Comparison of ENCODE assay signal across 14 cellular contexts in the genomic region with DNA sequence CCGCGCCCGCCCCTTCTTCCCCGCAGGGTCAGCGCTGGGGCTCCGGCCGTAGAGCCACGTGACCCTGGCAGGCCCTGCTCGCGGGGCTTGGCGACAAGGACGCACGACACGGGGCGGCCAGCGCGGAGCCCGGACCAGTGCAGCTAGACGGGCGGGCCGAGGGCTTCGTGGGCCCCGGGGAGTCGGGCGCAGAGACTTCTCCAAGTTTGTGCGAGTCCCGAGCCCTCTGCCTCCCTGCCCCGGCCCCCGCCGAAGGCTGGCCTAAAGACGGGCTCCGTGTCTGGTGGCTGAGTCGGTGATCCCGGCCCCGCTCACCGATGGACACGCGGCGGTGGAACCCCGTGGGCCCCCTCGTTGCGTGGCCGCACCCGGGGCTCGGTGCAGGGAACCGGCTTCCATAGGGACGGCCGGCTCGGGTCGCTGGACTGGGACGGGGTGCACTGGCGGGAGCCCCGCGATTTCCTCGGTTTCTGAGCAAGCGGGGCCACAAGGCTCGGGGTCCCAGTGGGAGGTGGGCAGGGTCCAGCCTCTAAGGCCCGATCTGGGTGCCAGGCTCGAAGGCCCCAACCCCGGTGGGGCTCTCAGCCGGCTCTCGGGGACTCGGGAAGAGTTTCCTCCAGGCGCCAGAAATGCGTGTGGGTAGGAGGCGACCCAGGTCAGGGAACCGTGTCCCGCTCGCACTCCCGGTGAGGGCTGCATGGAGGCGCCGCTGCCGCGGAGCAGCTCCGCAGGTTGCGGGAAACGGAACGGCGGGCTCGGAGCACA. TPM values are rescaled to one million over a fixed set of nuclear protein-coding genes. Genes with fewer than 3 reads are reported as not detected.
DNase-seq lines count a peak whose midpoint lies in the region; ATAC-seq, FAIRE-seq and TF ChIP-seq lines count a peak whose summit lies in the region.
"Had no signal": no experiment of that assay in that cellular context is flagged by ENCODE, and none has a peak within 500 bp of the region (broad histone marks: within the 10 kb centered on the region; RNA-seq: fewer than 3 reads in every experiment).

No MANE protein-coding gene starts in this region.

- H4K20me1 ChIP-seq in endothelial cell of umbilical vein (replicated peaks; ENCODE audit: control insufficient read depth, extremely low read depth, insufficient read depth, low read length): no peaks in the 10 kb centered on the region

- dilution Hi-C loops in endothelial cell of umbilical vein (cut with MboI; ENCODE audit: extremely low pct_ligation_motif_present, low sequenced_read_pairs): no loop called here

- H3K27ac ChIP-seq in A549 (peak overlapping the region; percentile 42 to 84), endothelial cell of umbilical vein (ENCODE audit: insufficient read depth, low read depth, low read length) (no peak overlapping the region)
- H3K27ac ChIP-seq: C4-2B, WERI-Rb-1 had no signal

- H3K4me1 Mint-ChIP-seq in nephron: peaks cover 12% of the 10 kb centered on the region
- H3K4me1 Mint-ChIP-seq in HFFc6 (ENCODE audit: low read depth): no peaks in the 10 kb centered on the region

- H3K4me1 ChIP-seq in A549 (peaks cover 4% of the 10 kb centered on the region; the same call in 1 of the 3 replicates), endothelial cell of umbilical vein (ENCODE audit: control insufficient read depth, extremely low read depth, insufficient read depth, low read length) (no peaks in the 10 kb centered on the region)

- H3K9me3 ChIP-seq in A549: no peaks in the 10 kb centered on the region
- no peaks in the 10 kb centered on the region for H3K9me3 ChIP-seq in MG63
- H3K9me3 ChIP-seq in endothelial cell of umbilical vein (replicated peaks; ENCODE audit: control insufficient read depth, insufficient read depth, low read length): no peaks in the 10 kb centered on the region

- TF ChIP-seq CTCF in A549 (IDR thresholded peaks at IDR 0.05): no peak
- no peak for TF ChIP-seq CTCF in endothelial cell of umbilical vein (IDR thresholded peaks at IDR 0.05; ENCODE audit: extremely low read depth in 1 of 2, insufficient read depth in 1 of 2, low read depth in 1 of 2, low read length in 2 of 2)
- no peak for TF ChIP-seq CTCF in nephron (IDR thresholded peaks at IDR 0.05; ENCODE audit: unreplicated experiment in 3 of 3)
- TF ChIP-seq CTCF in HFFc6 (IDR thresholded peaks at IDR 0.05): no peak

- TF ChIP-seq EP300 in A549 (IDR thresholded peaks at IDR 0.05): no peak

- H3K4me3 ChIP-seq in A549 (peak overlapping the region; percentile 50), MG63 (peak overlapping the region; percentile 29), endothelial cell of umbilical vein (replicated peaks in 1 of 3; ENCODE audit: insufficient read depth in 1 of 3, low read depth in 1 of 3, low read length in 3 of 3) (no peak overlapping the region)

- H3K9me3 Mint-ChIP-seq in nephron (peaks cover 2% of the 10 kb centered on the region), HFFc6 (no peaks in the 10 kb centered on the region)
- H3K9me3 Mint-ChIP-seq: activated naive CD4-positive, alpha-beta T cell treated with anti-CD3 and anti-CD28 coated beads, Interleukin-2, amount 50 U/mL, for 24 hours had no signal

- WGBS in A549 (ENCODE audit: missing lambda C conversion rate): 34% methylated on average over 14 of the region's 80 CpGs

- POLR2A ChIA-PET in A549 (lab: Yijun Ruan, JAX): no interaction called here
- POLR2A ChIA-PET in endothelial cell of umbilical vein (lab: Charles Lee): no interaction called here

- TF ChIP-seq POLR2A in A549 (IDR thresholded peaks at IDR 0.05; ENCODE audit: low read length): peak; percentile 24
- no peak for TF ChIP-seq POLR2A in endothelial cell of umbilical vein (IDR thresholded peaks at IDR 0.05; ENCODE audit: low read depth, low read length)
- TF ChIP-seq POLR2A in GM12891 (IDR thresholded peaks at IDR 0.05; ENCODE audit: low read depth, low read length): no peak

- DNase-seq in A549 (ENCODE audit: low read depth in 1 of 2, low spot score in 1 of 2) (peak in 1 of 2 experiments; percentile 48), MG63 (peak; percentile 33), endothelial cell of umbilical vein (ENCODE audit: low read depth, low spot score) (no peak), HFFc6 (no peak), GM12891 (ENCODE audit: insufficient read length, low spot score) (no peak)
- DNase-seq: NCI-H526 treated with DMSO at 0.1 percent for 48 hours, WERI-Rb-1 had no signal

- H2AFZ ChIP-seq in endothelial cell of umbilical vein (ENCODE audit: low read depth, low read length): no peak overlapping the region

- no peaks in the 10 kb centered on the region for H3K36me3 Mint-ChIP-seq in nephron (ENCODE audit: low read depth)
- no peaks in the 10 kb centered on the region for H3K36me3 Mint-ChIP-seq in HFFc6 (ENCODE audit: low read depth)
- H3K36me3 Mint-ChIP-seq: activated naive CD4-positive, alpha-beta T cell treated with anti-CD3 and anti-CD28 coated beads, Interleukin-2, amount 50 U/mL, for 24 hours had no signal

- no TSS peak for BruUV-seq in endothelial cell of umbilical vein (replicated peaks; lab: Mats Ljungman, UMichigan)

- ATAC-seq in A549 (peak; percentile 40 to 68), GM21737 (IDR thresholded peaks at IDR 0.05; ENCODE audit: unreplicated experiment) (no peak), HG02610 (IDR thresholded peaks at IDR 0.05; ENCODE audit: unreplicated experiment) (no peak)

- intact Hi-C loops in endothelial cell of umbilical vein (cut with micrococcal nuclease): no loop called here

- FAIRE-seq in A549 (lab: Jason Lieb, UNC) (no peak), endothelial cell of umbilical vein (lab: Jason Lieb, UNC) (no peak), GM12891 (lab: Jason Lieb, UNC) (no peak)

- peak overlapping the region in 2 of 3 experiments; percentile 71 to 74 for H3K4me3 Mint-ChIP-seq in nephron
- no peak overlapping the region for H3K4me3 Mint-ChIP-seq in HFFc6

- CTCF ChIA-PET in A549 (lab: Yijun Ruan, JAX): no interaction called here
- CTCF ChIA-PET in endothelial cell of umbilical vein (lab: Charles Lee): interaction anchor here (1.1 kb wide), 1 partner anchor 141 kb away, joined by 3 read pairs; no protein-coding TSS in a partner anchor

- H3K4me2 ChIP-seq in A549 (peak overlapping the region; percentile 94), endothelial cell of umbilical vein (ENCODE audit: insufficient read depth, low read length) (no peak overlapping the region)

- H3K27me3 ChIP-seq in MG63 (peaks cover 26% of the 10 kb centered on the region), endothelial cell of umbilical vein (ENCODE audit: control insufficient read depth in 2 of 2, insufficient read depth in 2 of 2, low read length in 2 of 2) (peaks cover 35 to 46% of the 10 kb centered on the region in 2 experiments)

- H3K27ac Mint-ChIP-seq in nephron (no peak overlapping the region), HFFc6 (no peak overlapping the region)
- H3K27ac Mint-ChIP-seq: activated naive CD4-positive, alpha-beta T cell treated with anti-CD3 and anti-CD28 coated beads, Interleukin-2, amount 50 U/mL, for 24 hours had no signal

- TF ChIP-seq RAD21 in A549 (conservative IDR thresholded peaks at IDR 0.05 in 1 of 2, IDR thresholded peaks at IDR 0.05 in 1 of 2): no peak

- peaks cover 79% of the 10 kb centered on the region for H3K27me3 Mint-ChIP-seq in nephron (ENCODE audit: low read depth)
- peaks cover 45% of the 10 kb centered on the region for H3K27me3 Mint-ChIP-seq in HFFc6 (ENCODE audit: insufficient read depth)

- no peaks in the 10 kb centered on the region for H3K36me3 ChIP-seq in MG63
- no peaks in the 10 kb centered on the region for H3K36me3 ChIP-seq in endothelial cell of umbilical vein (ENCODE audit: control insufficient read depth in 2 of 2, extremely low read depth in 1 of 2, insufficient read depth in 2 of 2, low read length in 2 of 2)
- H3K36me3 ChIP-seq: WERI-Rb-1 had no signal

- no peaks in the 10 kb centered on the region for H3K79me2 ChIP-seq in endothelial cell of umbilical vein (ENCODE audit: control insufficient read depth, insufficient read depth, low read length)

- no peaks in the 10 kb centered on the region for H3K9me1 ChIP-seq in endothelial cell of umbilical vein (replicated peaks; ENCODE audit: control insufficient read depth, extremely low read depth, insufficient read depth, low read length)

- no peak overlapping the region for H3K9ac ChIP-seq in endothelial cell of umbilical vein (replicated peaks; ENCODE audit: extremely low read depth, insufficient read depth, low read length)

RNA-seq across cellular contexts. Expression of gene GATA5, which starts 0.5 kb away (rescaled TPM):
- polyA plus RNA-seq in A549 (2011; rRNA removed) (0.21 and 0.22 TPM in 2 replicates), A549 (2017; fragmentation: RNase III; extraction: RNeasy Plus Mini Kit Qiagen cat#74134 plus additional on column Dnase treatment) (0.45 to 0.82 TPM (median 0.72 TPM) in 3 replicates), endothelial cell of umbilical vein (not detected in 2 replicates)
- polyA plus RNA-seq in A549 (2012; cell fraction: cytosol; rRNA removed): 0.32 and 0.52 TPM in 2 replicates
- polyA plus RNA-seq in A549 (2012; cell fraction: nucleus; rRNA removed): 0.28 and 0.49 TPM in 2 replicates
- 0.29 TPM in 2 replicates for polyA minus RNA-seq in A549 (2011; rRNA and poly(A)+ RNA removed)
- 1.6 TPM in 1 of 2 replicates, not detected in the other for total RNA-seq in MG63 (2014; rRNA removed; shearing (Covaris generic); ENCODE audit: low replicate concordance)
- not detected in 2 replicates for total RNA-seq in endothelial cell of umbilical vein
- polyA plus RNA-seq in endothelial cell of umbilical vein (2011; cell fraction: cytosol; rRNA removed): not detected in 2 replicates
- polyA plus RNA-seq in endothelial cell of umbilical vein (2011; cell fraction: nucleus; rRNA removed): not detected in 2 replicates
- not detected in 2 replicates for polyA plus RNA-seq in endothelial cell of umbilical vein (2012)
- polyA minus RNA-seq in endothelial cell of umbilical vein: not detected in 2 replicates
- polyA minus RNA-seq in endothelial cell of umbilical vein (2011; cell fraction: cytosol; rRNA and poly(A)+ RNA removed): not detected
- not detected in 2 replicates for polyA minus RNA-seq in endothelial cell of umbilical vein (2011; cell fraction: nucleus; rRNA and poly(A)+ RNA removed)
- total RNA-seq in HFFc6 (2021; fragmentation: NEBNext Ultra II Directional; extraction: Animal tissue kit (Norgen Biotek cat#: 25700)): not detected
- polyA plus RNA-seq in GM12891 (2012; ENCODE audit: low read depth, missing spikeins): 0.04 TPM
- total RNA-seq: epithelial cell of proximal tubule, mononuclear cell had no signal

RNA-seq across cellular contexts. Expression of gene RBBP8NL, which starts 48.9 kb away (rescaled TPM):
- polyA plus RNA-seq in A549 (2011; rRNA removed): not detected in 2 replicates
- polyA plus RNA-seq in A549 (2012; cell fraction: cytosol; rRNA removed): not detected in 2 replicates
- polyA plus RNA-seq in A549 (2012; cell fraction: nucleus; rRNA removed): not detected in 2 replicates
- not detected in 3 replicates for polyA plus RNA-seq in A549 (2017; fragmentation: RNase III; extraction: RNeasy Plus Mini Kit Qiagen cat#74134 plus additional on column Dnase treatment)
- not detected in 2 replicates for polyA minus RNA-seq in A549 (2011; rRNA and poly(A)+ RNA removed)
- total RNA-seq in MG63 (2014; rRNA removed; shearing (Covaris generic); ENCODE audit: low replicate concordance): not detected in 2 replicates
- total RNA-seq in endothelial cell of umbilical vein: not detected in 2 replicates
- polyA plus RNA-seq in endothelial cell of umbilical vein: not detected in 2 replicates
- not detected in 2 replicates for polyA plus RNA-seq in endothelial cell of umbilical vein (2011; cell fraction: cytosol; rRNA removed)
- polyA plus RNA-seq in endothelial cell of umbilical vein (2011; cell fraction: nucleus; rRNA removed): not detected in 2 replicates
- polyA plus RNA-seq in endothelial cell of umbilical vein (2012): not detected in 2 replicates
- polyA minus RNA-seq in endothelial cell of umbilical vein: not detected in 2 replicates
- polyA minus RNA-seq in endothelial cell of umbilical vein (2011; cell fraction: cytosol; rRNA and poly(A)+ RNA removed): not detected
- not detected in 2 replicates for polyA minus RNA-seq in endothelial cell of umbilical vein (2011; cell fraction: nucleus; rRNA and poly(A)+ RNA removed)
- not detected for total RNA-seq in HFFc6 (2021; fragmentation: NEBNext Ultra II Directional; extraction: Animal tissue kit (Norgen Biotek cat#: 25700))
- polyA plus RNA-seq in GM12891 (2012; ENCODE audit: low read depth, missing spikeins): not detected
- total RNA-seq: mononuclear cell had no signal

Comparison
In these comparisons a context has a peak if more than half of its experiments do, and no peak if none do; other contexts are left out.
1. ATAC-seq: peak in A549 (2 of 2); none in GM21737 (single experiment) and HG02610 (single experiment).
2. H3K4me3 ChIP-seq: peak in A549 (single experiment) and MG63 (single experiment); none in endothelial cell of umbilical vein (0 of 3).